In genomic region chr17:36183001-36183810, GRCh38 we compare ENCODE assay signal across 8 cellular contexts. TPM values are rescaled to one million over a fixed set of nuclear protein-coding genes. Genes with fewer than 3 reads are reported as not detected.
A peak's percentile ranks its signal among the peaks of the same experiment; 100 is the strongest.
DNase-seq lines count a peak whose midpoint lies in the region; ATAC-seq and TF ChIP-seq lines count a peak whose summit lies in the region.

No MANE protein-coding gene starts in this region.

- H3K4me3 ChIP-seq in colonic mucosa (peak overlapping the region; percentile 74), liver (ENCODE audit: low read depth in 1 of 3, low read length in 3 of 3) (peak overlapping the region; percentile 1 to 90 (median 53)), suprapubic skin (peak overlapping the region; percentile 52)

- TF ChIP-seq CTCF in colonic mucosa (IDR thresholded peaks at IDR 0.05) (no peak), liver (IDR thresholded peaks at IDR 0.05; ENCODE audit: low read depth, low read length, missing input control) (no peak), suprapubic skin (IDR thresholded peaks at IDR 0.05) (no peak)

- peak; percentile 26 to 61 for TF ChIP-seq POLR2A in suprapubic skin (IDR thresholded peaks at IDR 0.05)
- TF ChIP-seq POLR2A in GM18505 (IDR thresholded peaks at IDR 0.05; ENCODE audit: borderline replicate concordance, extremely low read depth, insufficient read depth, insufficient read length) = no peak

- no peaks in the 10 kb centered on the region for H3K36me3 ChIP-seq in colonic mucosa
- no peaks in the 10 kb centered on the region for H3K36me3 ChIP-seq in liver (ENCODE audit: control insufficient read depth in 4 of 4, insufficient read depth in 3 of 4, low read depth in 1 of 4, low read length in 3 of 4)
- no peaks in the 10 kb centered on the region for H3K36me3 ChIP-seq in suprapubic skin

- H3K9me3 ChIP-seq in colonic mucosa (no peaks in the 10 kb centered on the region), liver (ENCODE audit: control insufficient read depth in 4 of 4, low read length in 3 of 4) (no peaks in the 10 kb centered on the region), suprapubic skin (no peaks in the 10 kb centered on the region)

- WGBS in liver = 2% methylated on average over 72 of the region's 72 CpGs
- WGBS in suprapubic skin = 3% methylated on average over 65 of the region's 72 CpGs

- H3K4me1 ChIP-seq in colonic mucosa (peaks cover 6% of the 10 kb centered on the region), liver (ENCODE audit: control insufficient read depth in 4 of 4, insufficient read depth in 4 of 4, low read length in 3 of 4) (peaks cover 7 to 24% (median 12%) of the 10 kb centered on the region in 4 donors), suprapubic skin (peaks cover 20% of the 10 kb centered on the region)

- intact Hi-C loops in colonic mucosa (cut with DNase I) = loop anchor here (5.0 kb wide), 1 partner anchor 71 kb away; no protein-coding TSS in a partner anchor

- H3K9ac ChIP-seq in colonic mucosa (ENCODE audit: low read depth in 2 of 2, low read length in 2 of 2) (peak overlapping the region; percentile 21 to 56), liver (ENCODE audit: low read depth in 1 of 2, low read length in 2 of 2) (peak overlapping the region; percentile 50 to 52)

- DNase-seq in AG20443 (ENCODE audit: low spot score) = peak; percentile 98
- DNase-seq in NCI-H526 treated with DMSO at 0.1 percent for 48 hours (lab: John Stamatoyannopoulos, UW) = peak; percentile 51
- peak; percentile 72 for DNase-seq in colonic mucosa
- DNase-seq in suprapubic skin (ENCODE audit: low spot score in 2 of 2) = no peak

- peak in 1 of 2 donors; percentile 14 for TF ChIP-seq RAD21 in liver (IDR thresholded peaks at IDR 0.05)

- H3K27ac ChIP-seq in colonic mucosa (peak overlapping the region; percentile 34), liver (ENCODE audit: low read depth in 1 of 2, low read length in 2 of 2) (peak overlapping the region; percentile 66 to 71), suprapubic skin (no peak overlapping the region)

- H3K27me3 ChIP-seq in colonic mucosa (no peaks in the 10 kb centered on the region), liver (ENCODE audit: control insufficient read depth in 4 of 4, insufficient read depth in 4 of 4, low read length in 3 of 4) (no peaks in the 10 kb centered on the region), suprapubic skin (peaks cover 35% of the 10 kb centered on the region)

- TF ChIP-seq EP300 in suprapubic skin (IDR thresholded peaks at IDR 0.05) = no peak

- ATAC-seq in GM18907 (IDR thresholded peaks at IDR 0.05; ENCODE audit: unreplicated experiment) (peak; percentile 36), GM18861 (IDR thresholded peaks at IDR 0.05; ENCODE audit: unreplicated experiment) (no peak), GM18505 (IDR thresholded peaks at IDR 0.05; ENCODE audit: unreplicated experiment) (no peak)

TF ChIP-seq in liver, 16 proteins besides CTCF, POLR2A, EP300 and RAD21:
- no peak for TF ChIP-seq MAX (IDR thresholded peaks at IDR 0.05)
- TF ChIP-seq YY1 (IDR thresholded peaks at IDR 0.05) = no peak
- no peak for TF ChIP-seq ATF3 (IDR thresholded peaks at IDR 0.05)
- TF ChIP-seq SP1 (IDR thresholded peaks at IDR 0.05) = no peak
- no peak for TF ChIP-seq EGR1 (IDR thresholded peaks at IDR 0.05; ENCODE audit: low read depth in 2 of 2)
- TF ChIP-seq ZBTB33 (IDR thresholded peaks at IDR 0.05) = no peak
- TF ChIP-seq REST (IDR thresholded peaks at IDR 0.05) = no peak
- no peak for TF ChIP-seq HNF4G (IDR thresholded peaks at IDR 0.05)
- TF ChIP-seq NR2F2 (IDR thresholded peaks at IDR 0.05) = no peak
- no peak for TF ChIP-seq FOXA2 (IDR thresholded peaks at IDR 0.05)

RNA-seq across cellular contexts. Expression of gene TBC1D3B, which starts 6.8 kb away (rescaled TPM):
- 1 to 10 TPM; 4.5 to 8.7 TPM for total RNA-seq in colonic mucosa
- total RNA-seq in liver = under 1 TPM; 0.42 to 0.56 TPM
- polyA plus RNA-seq in liver = 1 to 10 TPM in 1 of 2 donors, under 1 TPM in 1; 0.66 to 1.8 TPM
- total RNA-seq in suprapubic skin = 10 to 100 TPM in 2 of 4 donors, 1 to 10 TPM in 2; 6.1 to 28.3 (median 12.8) TPM

RNA-seq across cellular contexts. Expression of gene CCL3L1, which starts 13.4 kb away (rescaled TPM):
- total RNA-seq in colonic mucosa (not detected), liver (under 1 TPM; 0.42 TPM), suprapubic skin (not detected)
- under 1 TPM; 0.15 to 0.21 TPM for polyA plus RNA-seq in liver

RNA-seq across cellular contexts. Expression of gene CCL4L2, which starts 27.7 kb away (rescaled TPM):
- total RNA-seq in colonic mucosa (under 1 TPM; 0.42 to 0.96 TPM), liver (1 to 10 TPM in 1 of 2 donors, under 1 TPM in 1; 0.50 to 2.8 TPM), suprapubic skin (1 to 10 TPM in 1 of 4 donors, not detected in 3; 1.5 TPM)
- polyA plus RNA-seq in liver = 1 to 10 TPM in 1 of 2 donors, under 1 TPM in 1; 0.83 to 1.3 TPM

Comparison
In these comparisons a context has a peak if more than half of its experiments do, and no peak if none do; other contexts are left out.
1. DNase-seq: peak in AG20443 (single experiment), NCI-H526 treated with DMSO at 0.1 percent for 48 hours (single experiment) and colonic mucosa (single experiment); none in suprapubic skin (0 of 2).
2. Peak in every context shown above with its lines, with median percentiles within 50 percentile points of each other: H3K4me3 ChIP-seq.